ENCODE assay signal across 20 cellular contexts in genomic region chr9:4933177-4933576, GRCh38. TPM values are rescaled to one million over a fixed set of nuclear protein-coding genes. Genes with fewer than 3 reads are reported as not detected.
DNase-seq lines count a peak whose midpoint lies in the region; ATAC-seq and TF ChIP-seq lines count a peak whose summit lies in the region.
"Had no signal": no experiment of that assay in that cellular context is flagged by ENCODE, and none has a peak within 500 bp of the region (broad histone marks: within the 10 kb centered on the region; RNA-seq: fewer than 3 reads in every experiment).

No MANE protein-coding gene starts in this region.

- peak; percentile 12 for DNase-seq in AG08396 (ENCODE audit: low spot score)
- no peak for DNase-seq in RWPE2 (ENCODE audit: low spot score)
- no peak for DNase-seq in lower lobe of right lung
- DNase-seq in kidney tubule cell (ENCODE audit: low spot score): no peak
- DNase-seq in NCI-H2029 treated with DMSO at 0.1 percent for 48 hours (lab: John Stamatoyannopoulos, UW): no peak
- DNase-seq in NCI-H128 (lab: John Stamatoyannopoulos, UW; ENCODE audit: unreplicated experiment): no peak
- no peak for DNase-seq in stimulated activated CD4-positive, alpha-beta T cell treated with anti-CD3 and anti-CD28 coated beads, Interleukin-4, amount 100 ng/mL, for 1 hour
- DNase-seq: activated CD4-positive, alpha-beta T cell treated with anti-CD3 and anti-CD28 coated beads for 1 hour; activated CD8-positive, alpha-beta memory T cell treated with anti-CD3 and anti-CD28 coated beads, Interleukin-2, amount 50 U/mL, for 48 hours; activated naive CD4-positive, alpha-beta T cell treated with anti-CD3 and anti-CD28 coated beads, Interleukin-2, amount 50 U/mL, for 16 hours; effector memory CD8-positive, alpha-beta T cell; glutamatergic neuron; kidney glomerular epithelial cell; mucosa of descending colon; NCI-H2029; NCI-H774; nucleus accumbens; Peyer's patch; T-helper 1 cell had no signal

- TF ChIP-seq CTCF in RWPE2 (IDR thresholded peaks at IDR 0.05; ENCODE audit: poor library complexity, severe bottlenecking): no peak
- no peak for TF ChIP-seq CTCF in lower lobe of right lung (IDR thresholded peaks at IDR 0.05)

- H3K4me1 ChIP-seq in RWPE2 (ENCODE audit: insufficient read depth, poor library complexity, severe bottlenecking): peaks cover 11% of the 10 kb centered on the region
- H3K4me1 ChIP-seq in lower lobe of right lung: peaks cover 38% of the 10 kb centered on the region

- H3K27me3 ChIP-seq in RWPE2 (ENCODE audit: insufficient read depth, poor library complexity, severe bottlenecking) (no peaks in the 10 kb centered on the region), lower lobe of right lung (ENCODE audit: low read depth) (no peaks in the 10 kb centered on the region)
- H3K27me3 ChIP-seq: Peyer's patch had no signal

- intact Hi-C loops in lower lobe of right lung (cut with DNase I): no loop called here

- H3K27ac ChIP-seq in RWPE2 (ENCODE audit: poor library complexity, severe bottlenecking): peak overlapping the region; percentile 41
- H3K27ac ChIP-seq in lower lobe of right lung: no peak overlapping the region
- H3K27ac ChIP-seq: Peyer's patch had no signal

- no peaks in the 10 kb centered on the region for H3K36me3 ChIP-seq in RWPE2 (ENCODE audit: low read depth)
- no peaks in the 10 kb centered on the region for H3K36me3 ChIP-seq in lower lobe of right lung
- H3K36me3 ChIP-seq: Peyer's patch had no signal

- ATAC-seq in RWPE2 (ENCODE audit: low read depth) (peak; percentile 87), esophagus mucosa (peak; percentile 99), lower lobe of right lung (peak; percentile 51 to 69)
- ATAC-seq: effector memory CD8-positive, alpha-beta T cell; mucosa of descending colon had no signal

- H3K4me3 ChIP-seq in RWPE2 (ENCODE audit: severe bottlenecking) (no peak overlapping the region), lower lobe of right lung (no peak overlapping the region)
- H3K4me3 ChIP-seq: mucosa of descending colon, Peyer's patch had no signal

- no peaks in the 10 kb centered on the region for H3K9me3 ChIP-seq in RWPE2 (ENCODE audit: severe bottlenecking)
- H3K9me3 ChIP-seq in lower lobe of right lung: no peaks in the 10 kb centered on the region
- H3K9me3 ChIP-seq: mucosa of descending colon, Peyer's patch had no signal

RNA-seq across cellular contexts. Expression of gene JAK2, which starts 51.9 kb away (rescaled TPM):
- total RNA-seq in esophagus mucosa (7.2 TPM), lower lobe of right lung (32.8 TPM)
